ENCODE assay signal across 29 cellular contexts in the genomic region with DNA sequence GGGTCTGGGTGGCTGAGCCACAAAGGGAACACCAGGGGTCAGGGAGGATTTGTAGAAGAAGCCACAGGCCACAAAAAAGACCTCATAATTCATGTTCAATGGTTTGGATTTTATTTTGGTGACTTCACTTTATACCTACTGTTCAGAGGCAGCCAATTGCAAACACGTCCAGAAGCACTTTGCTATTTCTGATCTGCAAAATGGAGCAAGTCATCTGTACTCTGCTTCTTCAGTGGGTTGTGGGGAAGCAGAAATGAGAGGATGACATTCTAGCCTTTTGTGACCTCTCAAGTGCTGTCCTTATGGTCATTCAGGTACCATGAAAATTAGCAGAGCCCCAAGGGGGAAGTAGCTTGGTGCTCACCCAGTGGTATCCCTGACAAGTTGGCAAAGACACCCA. TPM values are rescaled to one million over a fixed set of nuclear protein-coding genes. Genes with fewer than 3 reads are reported as not detected.
"Had no signal": no experiment of that assay in that cellular context is flagged by ENCODE, and none has a peak within 500 bp of the region (broad histone marks: within the 10 kb centered on the region; RNA-seq: fewer than 3 reads in every experiment).

No MANE protein-coding gene starts in this region.

- H3K79me2 ChIP-seq: hepatocyte had no signal

- DNase-seq: heart right ventricle; islet precursor cell; left ventricle myocardium inferior; midbrain; mucosa of descending colon; naive thymus-derived CD4-positive, alpha-beta T cell; ovary; right lobe of liver; stimulated activated CD4-positive, alpha-beta T cell treated with anti-CD3 and anti-CD28 coated beads, Interleukin-12 subunit alpha, Interleukin-12 subunit beta, amount 100 ng/mL, for 4 hours; stimulated activated CD4-positive, alpha-beta T cell treated with anti-CD3 and anti-CD28 coated beads, Interleukin-15, amount 100 ng/mL, for 24 hours; stimulated activated CD4-positive, alpha-beta T cell treated with anti-CD3 and anti-CD28 coated beads, Interleukin-4, amount 100 ng/mL, for 24 hours; stimulated activated naive CD4-positive, alpha-beta T cell; tibial artery; trophoblast cell; upper lobe of right lung had no signal

- H3K4me2 ChIP-seq: hepatocyte had no signal

- H3K27me3 ChIP-seq: ovary, right lobe of liver had no signal

- H3K4me3 ChIP-seq: heart right ventricle, hepatocyte, left ventricle myocardium inferior, lung, mucosa of descending colon, ovary, right atrium auricular region, right lobe of liver, skin epidermis, suprapubic skin, thoracic aorta, tibial artery, upper lobe of right lung had no signal

- H3K36me3 ChIP-seq: heart right ventricle, left ventricle myocardium inferior, ovary, right atrium auricular region, right lobe of liver, suprapubic skin, thoracic aorta, tibial artery, upper lobe of right lung had no signal

- H3K4me3 Mint-ChIP-seq: naive thymus-derived CD4-positive, alpha-beta T cell; natural killer cell treated with Interleukin-12 subunit alpha and Interleukin-12 subunit beta and Interleukin-15 and Interleukin-18, amount 100 ng/mL, for 72 hours; stimulated activated effector memory CD8-positive, alpha-beta T cell treated with anti-CD3 and anti-CD28 coated beads, Interleukin-12 subunit alpha, Interleukin-12 subunit beta, amount 100 ng/mL, for 72 hours; stimulated activated naive CD8-positive, alpha-beta T cell treated with anti-CD3 and anti-CD28 coated beads, Interleukin-15, Interleukin-2, amounts not matched to agents 100 ng/mL and 50 ng/mL, for 24 hours had no signal

- H2AFZ ChIP-seq: hepatocyte had no signal

- H3K27ac ChIP-seq: heart right ventricle, hepatocyte, left ventricle myocardium inferior, ovary, right atrium auricular region, right lobe of liver, skin epidermis, suprapubic skin, thoracic aorta, tibial artery, upper lobe of right lung had no signal

- H3K9me3 ChIP-seq: left ventricle myocardium inferior, mucosa of descending colon, ovary, right atrium auricular region, right lobe of liver, suprapubic skin, thoracic aorta, upper lobe of right lung had no signal

- H3K27ac Mint-ChIP-seq: naive thymus-derived CD4-positive, alpha-beta T cell; natural killer cell treated with Interleukin-12 subunit alpha and Interleukin-12 subunit beta and Interleukin-15 and Interleukin-18, amount 100 ng/mL, for 72 hours; progenitor cell of endocrine pancreas; stimulated activated effector memory CD8-positive, alpha-beta T cell treated with anti-CD3 and anti-CD28 coated beads, Interleukin-12 subunit alpha, Interleukin-12 subunit beta, amount 100 ng/mL, for 72 hours; stimulated activated naive CD8-positive, alpha-beta T cell treated with anti-CD3 and anti-CD28 coated beads, Interleukin-15, Interleukin-2, amounts not matched to agents 100 ng/mL and 50 ng/mL, for 24 hours had no signal

- H3K4me1 Mint-ChIP-seq: stimulated activated effector memory CD8-positive, alpha-beta T cell treated with anti-CD3 and anti-CD28 coated beads, Interleukin-12 subunit alpha, Interleukin-12 subunit beta, amount 100 ng/mL, for 72 hours had no signal

- H3K4me1 ChIP-seq: right lobe of liver, upper lobe of right lung had no signal

- H3K36me3 Mint-ChIP-seq: naive thymus-derived CD4-positive, alpha-beta T cell; natural killer cell treated with Interleukin-12 subunit alpha and Interleukin-12 subunit beta and Interleukin-15 and Interleukin-18, amount 100 ng/mL, for 72 hours; stimulated activated effector memory CD8-positive, alpha-beta T cell treated with anti-CD3 and anti-CD28 coated beads, Interleukin-12 subunit alpha, Interleukin-12 subunit beta, amount 100 ng/mL, for 72 hours had no signal

- H3K9me3 Mint-ChIP-seq: natural killer cell treated with Interleukin-12 subunit alpha and Interleukin-12 subunit beta and Interleukin-15 and Interleukin-18, amount 100 ng/mL, for 72 hours; stimulated activated effector memory CD8-positive, alpha-beta T cell treated with anti-CD3 and anti-CD28 coated beads, Interleukin-12 subunit alpha, Interleukin-12 subunit beta, amount 100 ng/mL, for 72 hours; stimulated activated naive CD8-positive, alpha-beta T cell treated with anti-CD3 and anti-CD28 coated beads, Interleukin-15, Interleukin-2, amounts not matched to agents 100 ng/mL and 50 ng/mL, for 24 hours had no signal

RNA-seq across cellular contexts. Expression of a gene that starts 2.5 kb away (rescaled TPM):
- total RNA-seq: lower leg skin; mesenteric fat pad; myocyte; naive thymus-derived CD4-positive, alpha-beta T cell; natural killer cell treated with Interleukin-12 subunit alpha and Interleukin-12 subunit beta and Interleukin-15 and Interleukin-18, amount 100 ng/mL, for 72 hours; pulmonary artery endothelial cell; right atrium auricular region; thoracic aorta had no signal
- polyA plus RNA-seq: naive thymus-derived CD4-positive, alpha-beta T cell had no signal
